ENCODE assay signal across 1 cellular context in genomic region chr11:119267645-119268044, GRCh38.
TF ChIP-seq lines count a peak whose summit lies in the region.

No MANE protein-coding gene starts in this region.

TF ChIP-seq in WTC11, 78 proteins besides CTCF, POLR2A, EP300 and RAD21 (continued from another document):
- TF ChIP-seq CDX4 (CRISPR knock-in tag; IDR thresholded peaks at IDR 0.05; ENCODE audit: borderline replicate concordance) (no peak), MYBL2 (CRISPR knock-in tag; IDR thresholded peaks at IDR 0.05) (no peak), TEAD4 (CRISPR knock-in tag; IDR thresholded peaks at IDR 0.05) (no peak), ELF4 (CRISPR knock-in tag; IDR thresholded peaks at IDR 0.05; ENCODE audit: low read depth) (no peak), HMGA2 (CRISPR knock-in tag; IDR thresholded peaks at IDR 0.05) (no peak), CREM (CRISPR knock-in tag; IDR thresholded peaks at IDR 0.05) (no peak), NR1H2 (CRISPR knock-in tag; IDR thresholded peaks at IDR 0.05) (no peak), TP53 (CRISPR knock-in tag; IDR thresholded peaks at IDR 0.05) (no peak), ZNF671 (CRISPR knock-in tag; IDR thresholded peaks at IDR 0.05) (no peak), ZMAT4 (CRISPR knock-in tag; IDR thresholded peaks at IDR 0.05) (no peak), FOXP4 (CRISPR knock-in tag; IDR thresholded peaks at IDR 0.05) (no peak), ZSCAN18 (CRISPR knock-in tag; IDR thresholded peaks at IDR 0.05) (no peak), GABPB1 (CRISPR knock-in tag; IDR thresholded peaks at IDR 0.05) (no peak), FOXJ3 (CRISPR knock-in tag; IDR thresholded peaks at IDR 0.05; ENCODE audit: borderline replicate concordance) (no peak), OVOL2 (CRISPR knock-in tag; IDR thresholded peaks at IDR 0.05; ENCODE audit: borderline replicate concordance) (no peak), IRF1 (CRISPR knock-in tag; IDR thresholded peaks at IDR 0.05) (no peak), JAZF1 (CRISPR knock-in tag; IDR thresholded peaks at IDR 0.05) (no peak), ZNF263 (CRISPR knock-in tag; IDR thresholded peaks at IDR 0.05; ENCODE audit: low read depth) (no peak)
